In the genomic region with DNA sequence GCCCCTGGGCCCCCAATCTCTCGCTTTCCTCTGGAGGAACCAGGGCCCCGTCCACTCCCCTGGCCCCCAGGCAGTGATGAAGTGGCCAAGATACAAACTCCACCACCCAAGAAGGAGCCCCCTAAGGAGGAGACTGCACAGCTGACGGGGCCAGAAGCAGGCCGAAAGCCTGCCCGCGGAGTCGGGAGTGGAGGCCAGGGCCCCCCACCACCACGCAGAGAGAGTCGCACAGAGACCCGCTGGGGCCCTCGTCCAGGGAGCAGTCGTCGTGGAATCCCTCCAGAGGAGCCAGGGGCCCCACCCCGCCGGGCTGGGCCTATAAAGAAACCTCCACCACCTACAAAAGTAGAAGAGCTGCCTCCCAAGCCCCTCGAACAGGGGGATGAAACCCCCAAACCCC, we compare ENCODE assay signal across 22 cellular contexts. TPM values are rescaled to one million over a fixed set of nuclear protein-coding genes. Genes with fewer than 3 reads are reported as not detected.
A peak's percentile ranks its signal among the peaks of the same experiment; 100 is the strongest.
DNase-seq lines count a peak whose midpoint lies in the region; ATAC-seq and TF ChIP-seq lines count a peak whose summit lies in the region.
"Had no signal": no experiment of that assay in that cellular context is flagged by ENCODE, and none has a peak within 500 bp of the region (broad histone marks: within the 10 kb centered on the region; RNA-seq: fewer than 3 reads in every experiment).

No MANE protein-coding gene starts in this region.

- H3K4me3 Mint-ChIP-seq in MCF 10A (ENCODE audit: unreplicated experiment) (no peak overlapping the region), chondrocyte (ENCODE audit: unreplicated experiment) (no peak overlapping the region)
- no peak overlapping the region for H3K4me3 Mint-ChIP-seq in stimulated activated effector memory CD8-positive, alpha-beta T cell treated with anti-CD3 and anti-CD28 coated beads, Interleukin-12 subunit alpha, Interleukin-12 subunit beta, amount 100 ng/mL, for 72 hours
- H3K4me3 Mint-ChIP-seq: B cell; CD4-positive, alpha-beta T cell; GM23338 had no signal

- POLR2A ChIA-PET in MCF 10A (lab: Yijun Ruan, JAX), result no interaction called here
- POLR2A ChIA-PET in HEK293 (lab: Yijun Ruan, JAX), result interaction anchor here (0.7 to 11.0 kb wide), 3 partner anchors 5 to 85 kb away, joined by 3 to 123 read pairs (median 4); a partner anchor contains a TSS

- no peak for ATAC-seq in stimulated activated effector memory CD8-positive, alpha-beta T cell treated with anti-CD3 and anti-CD28 coated beads, Interleukin-12 subunit alpha, Interleukin-12 subunit beta, amount 100 ng/mL, for 72 hours

- H3K27me3 Mint-ChIP-seq in MCF 10A (ENCODE audit: insufficient read depth, unreplicated experiment) (no peaks in the 10 kb centered on the region), chondrocyte (ENCODE audit: low read depth) (no peaks in the 10 kb centered on the region)
- H3K27me3 Mint-ChIP-seq: B cell; CD4-positive, alpha-beta T cell had no signal

- H3K36me3 ChIP-seq in breast epithelium (peaks cover 25% of the 10 kb centered on the region), HEK293 (ENCODE audit: control insufficient read depth in 2 of 2, insufficient read depth in 1 of 2, low read length in 2 of 2) (peaks cover 68 to 100% of the 10 kb centered on the region in 2 experiments)

- CTCF ChIA-PET in MCF 10A (lab: Yijun Ruan, JAX), result interaction anchor here (0.8 kb wide), 1 partner anchor 467 kb away, joined by 4 read pairs; no protein-coding TSS in a partner anchor
- CTCF ChIA-PET in HEK293 (lab: Yijun Ruan, JAX), result no interaction called here

- H3K9me3 ChIP-seq in breast epithelium (no peaks in the 10 kb centered on the region), HEK293 (ENCODE audit: control insufficient read depth, insufficient read depth, low read depth, low read length) (no peaks in the 10 kb centered on the region)

- no peak for TF ChIP-seq POLR2A in breast epithelium (IDR thresholded peaks at IDR 0.05)

- H3K4me3 ChIP-seq in breast epithelium (no peak overlapping the region), HEK293 (ENCODE audit: low read depth, low read length) (no peak overlapping the region)
- H3K4me3 ChIP-seq: GM23338 had no signal

- H3K9me3 Mint-ChIP-seq in MCF 10A (ENCODE audit: unreplicated experiment), result no peaks in the 10 kb centered on the region
- H3K9me3 Mint-ChIP-seq in chondrocyte (ENCODE audit: low read depth), result no peaks in the 10 kb centered on the region
- H3K9me3 Mint-ChIP-seq in stimulated activated effector memory CD8-positive, alpha-beta T cell treated with anti-CD3 and anti-CD28 coated beads, Interleukin-12 subunit alpha, Interleukin-12 subunit beta, amount 100 ng/mL, for 72 hours, result no peaks in the 10 kb centered on the region
- H3K9me3 Mint-ChIP-seq: CD4-positive, alpha-beta T cell; GM23338 had no signal

- TF ChIP-seq CTCF in MCF 10A (IDR thresholded peaks at IDR 0.05; ENCODE audit: unreplicated experiment) (no peak), breast epithelium (IDR thresholded peaks at IDR 0.05) (no peak), HEK293 (tag by site-specific recombination; IDR thresholded peaks at IDR 0.05) (no peak), chondrocyte (IDR thresholded peaks at IDR 0.05) (no peak)

- H3K27ac Mint-ChIP-seq in MCF 10A (ENCODE audit: low read depth, unreplicated experiment) (no peak overlapping the region), chondrocyte (ENCODE audit: unreplicated experiment) (peak overlapping the region; percentile 60)
- peak overlapping the region; percentile 83 for H3K27ac Mint-ChIP-seq in stimulated activated effector memory CD8-positive, alpha-beta T cell treated with anti-CD3 and anti-CD28 coated beads, Interleukin-12 subunit alpha, Interleukin-12 subunit beta, amount 100 ng/mL, for 72 hours
- H3K27ac Mint-ChIP-seq: B cell; CD4-positive, alpha-beta T cell; GM23338 had no signal

- no peaks in the 10 kb centered on the region for H3K27me3 ChIP-seq in breast epithelium

- BruUV-seq in MCF 10A (replicated peaks; lab: Mats Ljungman, UMichigan), result TSS peak; percentile 19

- H3K36me3 Mint-ChIP-seq in MCF 10A (ENCODE audit: insufficient read depth, unreplicated experiment), result peaks cover 100% of the 10 kb centered on the region
- H3K36me3 Mint-ChIP-seq in chondrocyte (ENCODE audit: low read depth), result peaks cover 52% of the 10 kb centered on the region
- H3K36me3 Mint-ChIP-seq in stimulated activated effector memory CD8-positive, alpha-beta T cell treated with anti-CD3 and anti-CD28 coated beads, Interleukin-12 subunit alpha, Interleukin-12 subunit beta, amount 100 ng/mL, for 72 hours, result peaks cover 100% of the 10 kb centered on the region

- DNase-seq in MCF 10A (ENCODE audit: unreplicated experiment) (no peak), breast epithelium (ENCODE audit: low spot score in 2 of 2) (no peak), chondrocyte (ENCODE audit: low spot score) (no peak), NCI-H2029 (lab: John Stamatoyannopoulos, UW) (no peak), HUDEP-2 (lab: John Stamatoyannopoulos, UW; ENCODE audit: unreplicated experiment in 76 of 76) (no peak), kidney tubule cell (ENCODE audit: low spot score) (no peak)
- no peak for DNase-seq in stimulated activated effector memory CD8-positive, alpha-beta T cell treated with anti-CD3 and anti-CD28 coated beads, Interleukin-12 subunit alpha, Interleukin-12 subunit beta, amount 100 ng/mL, for 72 hours (ENCODE audit: low spot score in 2 of 2)
- DNase-seq: ACHN; CD4-positive, alpha-beta T cell; DND-41; GDM1; MM.1S; NCI-H1417; NCI-H1930; NCI-H2171 treated with DMSO at 0.1 percent for 48 hours; NCI-H774; SHP77 treated with DMSO at 0.1 percent for 48 hours had no signal

- H3K27ac ChIP-seq in breast epithelium (no peak overlapping the region), HEK293 (ENCODE audit: extremely low read depth, low read depth, low read length) (no peak overlapping the region)
- H3K27ac ChIP-seq: HL-60 had no signal

- H3K4me1 ChIP-seq in breast epithelium, result no peaks in the 10 kb centered on the region
- H3K4me1 ChIP-seq in HEK293 (ENCODE audit: control insufficient read depth, insufficient read depth, low read length), result no peaks in the 10 kb centered on the region

- H3K4me1 Mint-ChIP-seq in MCF 10A (ENCODE audit: insufficient read depth, unreplicated experiment) (no peaks in the 10 kb centered on the region), chondrocyte (ENCODE audit: low read depth) (no peaks in the 10 kb centered on the region)
- H3K4me1 Mint-ChIP-seq in stimulated activated effector memory CD8-positive, alpha-beta T cell treated with anti-CD3 and anti-CD28 coated beads, Interleukin-12 subunit alpha, Interleukin-12 subunit beta, amount 100 ng/mL, for 72 hours, result peaks cover 33% of the 10 kb centered on the region
- H3K4me1 Mint-ChIP-seq: B cell, GM23338 had no signal

- intact Hi-C loops in MCF 10A (cut with micrococcal nuclease) (no loop called here), breast epithelium (cut with DNase I; ENCODE audit: low total_unique reads) (no loop called here)

TF ChIP-seq in HEK293, 187 proteins besides CTCF, POLR2A, EP300 and RAD21:
- TF ChIP-seq GLIS2 (tag by site-specific recombination; IDR thresholded peaks at IDR 0.05), result peak; percentile 56
- TF ChIP-seq ZNF423 (tag by site-specific recombination; IDR thresholded peaks at IDR 0.05), result no peak

RNA-seq across cellular contexts. Expression of a gene that starts 10.7 kb away (rescaled TPM):
- total RNA-seq in MCF 10A (2022) (247 and 266 TPM in 2 replicates), breast epithelium (10 to 100 TPM; 42.7 to 57.2 (median 57.0) TPM), chondrocyte (156 to 185 TPM (median 157 TPM) in 3 replicates)

RNA-seq across cellular contexts. Expression of a gene that starts 16.2 kb away (rescaled TPM):
- not detected in 2 replicates for total RNA-seq in MCF 10A (2022)
- total RNA-seq in breast epithelium, result 10 to 100 TPM; 26.9 to 54.1 (median 28.2) TPM
- total RNA-seq in chondrocyte, result not detected in 3 replicates
- total RNA-seq: NCI-H460 had no signal

RNA-seq across cellular contexts. Expression of a gene that starts 21.3 kb away (rescaled TPM):
- total RNA-seq in MCF 10A (2022) (290 and 291 TPM in 2 replicates), breast epithelium (100 to 1,000 TPM; 154 to 170 (median 157) TPM), chondrocyte (253 to 308 TPM (median 262 TPM) in 3 replicates)

RNA-seq across cellular contexts. Expression of a gene that starts 24.5 kb away (rescaled TPM):
- total RNA-seq in MCF 10A (2022) (5.0 and 5.2 TPM in 2 replicates), breast epithelium (1 to 10 TPM; 1.3 to 4.8 (median 4.6) TPM), chondrocyte (0.85 to 1.2 TPM in 2 of 3 replicates, not detected in the other)

RNA-seq across cellular contexts. Expression of a gene that starts 29.4 kb away (rescaled TPM):
- total RNA-seq in MCF 10A (2022) (15.5 and 16.6 TPM in 2 replicates), breast epithelium (10 to 100 TPM; 20.3 to 27.4 (median 24.8) TPM), chondrocyte (19.1 to 20.3 TPM (median 20.2 TPM) in 3 replicates)

Comparison
In these comparisons a context has a peak if more than half of its experiments do, and no peak if none do; other contexts are left out.
1. RNA of a gene that starts 16.2 kb away (total RNA-seq): 26.9 to 54.1 TPM in breast epithelium; not detected in MCF 10A and not detected in chondrocyte; every median in the first group is over 10 times any median in the second.